ENCODE assay signal across 1 cellular context in genomic region chr17:64019486-64020067, GRCh38.
TF ChIP-seq lines count a peak whose summit lies in the region.

No MANE protein-coding gene starts in this region.

TF ChIP-seq in GM23338, 12 proteins besides CTCF, POLR2A, EP300 and RAD21:
- TF ChIP-seq ETS1 (IDR thresholded peaks at IDR 0.05) (no peak), REST (IDR thresholded peaks at IDR 0.05; ENCODE audit: unreplicated experiment) (no peak), POLR2AphosphoS5 (IDR thresholded peaks at IDR 0.05; ENCODE audit: low read depth) (no peak), STAT1 (IDR thresholded peaks at IDR 0.05; ENCODE audit: unreplicated experiment) (no peak), EZH2 (IDR thresholded peaks at IDR 0.05; ENCODE audit: low read depth, unreplicated experiment) (no peak), ZNF462 (CRISPR knock-in tag; IDR thresholded peaks at IDR 0.05) (no peak), CREB1 (CRISPR knock-in tag; IDR thresholded peaks at IDR 0.05; ENCODE audit: low read depth) (no peak), ZNF114 (CRISPR knock-in tag; IDR thresholded peaks at IDR 0.05) (no peak), JUNB (IDR thresholded peaks at IDR 0.05; ENCODE audit: unreplicated experiment) (no peak), NANOG (IDR thresholded peaks at IDR 0.05; ENCODE audit: borderline replicate concordance) (no peak), EZH2phosphoT487 (IDR thresholded peaks at IDR 0.05; ENCODE audit: unreplicated experiment) (no peak), ZNF331 (CRISPR knock-in tag; IDR thresholded peaks at IDR 0.05; ENCODE audit: low read depth) (no peak)
